13 cellular contexts compared by ENCODE assay signal in the genomic region with DNA sequence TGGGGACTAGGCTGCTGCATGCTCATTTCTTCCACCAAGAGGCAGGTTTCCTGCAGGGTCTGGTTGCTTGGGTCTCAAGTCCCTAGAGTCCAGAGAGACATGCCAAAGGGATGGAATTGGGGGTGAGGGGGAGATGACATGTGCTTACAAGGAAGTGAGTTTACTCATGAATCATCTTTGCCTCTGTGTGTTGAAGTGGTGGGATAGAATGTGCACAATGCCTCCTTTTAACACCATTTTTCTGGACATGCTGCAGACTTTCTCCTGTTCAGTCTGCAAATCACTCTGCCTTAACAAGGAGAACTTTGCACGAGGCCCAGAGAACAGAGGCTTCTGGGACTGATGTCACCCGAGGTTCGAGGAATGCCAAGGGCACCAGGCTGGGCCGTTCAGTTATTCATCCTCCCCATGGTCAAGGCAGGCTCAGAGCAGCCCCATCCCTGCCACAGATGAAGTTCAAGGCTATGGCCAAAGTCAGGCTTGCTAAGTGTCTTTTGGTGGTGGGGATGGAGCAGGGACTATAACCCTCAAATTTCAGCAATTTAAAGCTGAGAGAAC. TPM values are rescaled to one million over a fixed set of nuclear protein-coding genes. Genes with fewer than 3 reads are reported as not detected.
A peak's percentile ranks its signal among the peaks of the same experiment; 100 is the strongest.
DNase-seq lines count a peak whose midpoint lies in the region; ATAC-seq and TF ChIP-seq lines count a peak whose summit lies in the region.
"Had no signal": no experiment of that assay in that cellular context is flagged by ENCODE, and none has a peak within 500 bp of the region (broad histone marks: within the 10 kb centered on the region; RNA-seq: fewer than 3 reads in every experiment).

No MANE protein-coding gene starts in this region.

- DNase-seq in GM23338 (ENCODE audit: low spot score) (no peak), RPMI7951 (ENCODE audit: low read depth) (peak; percentile 44), epithelial cell of esophagus (ENCODE audit: low read depth) (peak; percentile 52), sigmoid colon (no peak), GM20000 (ENCODE audit: low spot score) (no peak), stomach (no peak)
- DNase-seq: activated CD8-positive, alpha-beta T cell treated with anti-CD3 and anti-CD28 coated beads, Interleukin-2, amount 10 ng/mL, durations not matched to agents 7 days and 5 days; CD8-positive, alpha-beta memory T cell; hippocampal formation; NCI-H1417 treated with DMSO at 0.1 percent for 48 hours; T1000 had no signal

- no peaks in the 10 kb centered on the region for H3K9me2 ChIP-seq in GM23338 (ENCODE audit: insufficient read depth)

- peaks cover 41% of the 10 kb centered on the region for H3K4me1 Mint-ChIP-seq in GM23338

- no peaks in the 10 kb centered on the region for H3K79me2 ChIP-seq in GM23338 (replicated peaks; ENCODE audit: insufficient read depth)

- H3K27ac Mint-ChIP-seq in GM23338: peak overlapping the region; percentile 93
- H3K27ac Mint-ChIP-seq: activated CD8-positive, alpha-beta T cell treated with anti-CD3 and anti-CD28 coated beads, Interleukin-2, amount 10 ng/mL, durations not matched to agents 7 days and 5 days had no signal

- no peaks in the 10 kb centered on the region for H4K20me1 ChIP-seq in GM23338 (replicated peaks; ENCODE audit: insufficient read depth)

- TF ChIP-seq EP300 in sigmoid colon (IDR thresholded peaks at IDR 0.05) (no peak), stomach (IDR thresholded peaks at IDR 0.05) (no peak)

- H3K4me1 ChIP-seq in GM23338 (ENCODE audit: insufficient read depth) (peaks cover 42% of the 10 kb centered on the region), sigmoid colon (peaks cover 0 to 44% (median 33%) of the 10 kb centered on the region in 4 donors), stomach (peaks cover 0 to 5% (median 0%) of the 10 kb centered on the region in 4 donors)

- H3F3A ChIP-seq in GM23338 (replicated peaks; ENCODE audit: low read depth): no peaks in the 10 kb centered on the region

- H3K27ac ChIP-seq in GM23338 (ENCODE audit: low read depth): peak overlapping the region; percentile 83
- H3K27ac ChIP-seq in sigmoid colon: peak overlapping the region in 3 of 4 donors; percentile 15 to 98 (median 39)
- no peak overlapping the region for H3K27ac ChIP-seq in stomach

- H3K36me3 Mint-ChIP-seq in GM23338 (ENCODE audit: low read depth): no peaks in the 10 kb centered on the region
- H3K36me3 Mint-ChIP-seq: CD8-positive, alpha-beta memory T cell; natural killer cell treated with Interleukin-12 subunit alpha and Interleukin-12 subunit beta and Interleukin-15 and Interleukin-18, amount 100 ng/mL, for 72 hours had no signal

- no peak overlapping the region for H3K4me3 Mint-ChIP-seq in GM23338
- H3K4me3 Mint-ChIP-seq: activated CD8-positive, alpha-beta T cell treated with anti-CD3 and anti-CD28 coated beads, Interleukin-2, amount 10 ng/mL, durations not matched to agents 7 days and 5 days; CD8-positive, alpha-beta memory T cell; natural killer cell treated with Interleukin-12 subunit alpha and Interleukin-12 subunit beta and Interleukin-15 and Interleukin-18, amount 100 ng/mL, for 72 hours had no signal

- 0 out of 2 replicates have a peak overlapping the region, but pooled peaks have one; percentile 38 for H2AFZ ChIP-seq in GM23338

- intact Hi-C loops in sigmoid colon (cut with DNase I) (no loop called here), stomach (cut with DNase I; ENCODE audit: low total_unique reads) (no loop called here)

- TF ChIP-seq POLR2A in sigmoid colon (IDR thresholded peaks at IDR 0.05): no peak
- no peak for TF ChIP-seq POLR2A in stomach (IDR thresholded peaks at IDR 0.05)

- peak overlapping the region; percentile 68 for H3K4me2 ChIP-seq in GM23338

- H3K27me3 Mint-ChIP-seq in GM23338 (ENCODE audit: insufficient read depth, low read depth, poor library complexity): peaks cover 8% of the 10 kb centered on the region

- H3K27me3 ChIP-seq in GM23338 (ENCODE audit: insufficient read depth) (no peaks in the 10 kb centered on the region), sigmoid colon (no peaks in the 10 kb centered on the region), stomach (peaks cover 0 to 8% (median 0%) of the 10 kb centered on the region in 3 donors)

- 73 to 82% methylated on average over 4 of the region's 4 CpGs for WGBS in sigmoid colon, 2 donors
- 73 to 85% (median 81%) methylated on average over 4 of the region's 4 CpGs for WGBS in stomach, 5 donors

- H3K9me3 ChIP-seq in sigmoid colon (no peaks in the 10 kb centered on the region), stomach (no peaks in the 10 kb centered on the region)

- H3K4me3 ChIP-seq in GM23338 (no peak overlapping the region), epithelial cell of esophagus (ENCODE audit: low read length) (no peak overlapping the region), sigmoid colon (no peak overlapping the region), stomach (no peak overlapping the region)

- TF ChIP-seq CTCF in GM23338 (conservative IDR thresholded peaks at IDR 0.05; ENCODE audit: low read depth in 2 of 2) (no peak), epithelial cell of esophagus (IDR thresholded peaks at IDR 0.05; ENCODE audit: insufficient read depth, low read depth, low read length, missing control alignments) (no peak), sigmoid colon (IDR thresholded peaks at IDR 0.05) (no peak), GM20000 (IDR thresholded peaks at IDR 0.05; ENCODE audit: extremely low read depth, missing control alignments) (no peak), stomach (IDR thresholded peaks at IDR 0.05) (no peak)

- H3K9me3 Mint-ChIP-seq in GM23338: no peaks in the 10 kb centered on the region
- H3K9me3 Mint-ChIP-seq: CD8-positive, alpha-beta memory T cell; natural killer cell treated with Interleukin-12 subunit alpha and Interleukin-12 subunit beta and Interleukin-15 and Interleukin-18, amount 100 ng/mL, for 72 hours had no signal

- H3K36me3 ChIP-seq in GM23338 (ENCODE audit: insufficient read depth) (no peaks in the 10 kb centered on the region), sigmoid colon (no peaks in the 10 kb centered on the region), stomach (no peaks in the 10 kb centered on the region)

- ATAC-seq in GM23338 (peak; percentile 17; the same call in 1 of the 3 replicates), HG03469 (IDR thresholded peaks at IDR 0.05; ENCODE audit: unreplicated experiment) (no peak)
- ATAC-seq: activated CD8-positive, alpha-beta T cell treated with anti-CD3 and anti-CD28 coated beads, Interleukin-2, amount 10 ng/mL, durations not matched to agents 7 days and 5 days had no signal

TF ChIP-seq in GM23338, 12 proteins besides CTCF, POLR2A, EP300 and RAD21 (continues in another document):
- TF ChIP-seq JUNB (IDR thresholded peaks at IDR 0.05; ENCODE audit: unreplicated experiment) (no peak), POLR2AphosphoS5 (IDR thresholded peaks at IDR 0.05; ENCODE audit: low read depth) (no peak), CREB1 (CRISPR knock-in tag; IDR thresholded peaks at IDR 0.05; ENCODE audit: low read depth) (no peak), EZH2 (IDR thresholded peaks at IDR 0.05; ENCODE audit: low read depth, unreplicated experiment) (no peak), NANOG (IDR thresholded peaks at IDR 0.05; ENCODE audit: borderline replicate concordance) (no peak), ZNF331 (CRISPR knock-in tag; IDR thresholded peaks at IDR 0.05; ENCODE audit: low read depth) (no peak)

RNA-seq across cellular contexts. Expression of gene DUSP5, which starts 9.5 kb away (rescaled TPM):
- total RNA-seq in GM23338 (2014; rRNA removed; shearing (Covaris generic)): 35.0 and 35.9 TPM in 2 replicates
- polyA plus RNA-seq in GM23338 (2016; fragmentation: Nextera tagmentation; extraction: Ambion mirVana): 10.8 and 15.4 TPM in 2 replicates
- 6.4 and 8.9 TPM in 2 replicates for total RNA-seq in RPMI7951 (2014; rRNA removed; shearing (Covaris generic))
- total RNA-seq in sigmoid colon: 10 to 100 TPM in 2 of 4 donors, 1 to 10 TPM in 2; 3.6 to 42.1 (median 7.6) TPM
- polyA plus RNA-seq in sigmoid colon: 10 to 100 TPM; 12.0 to 35.8 (median 20.9) TPM
- 10 to 100 TPM in 3 of 5 donors, 1 to 10 TPM in 1, under 1 TPM in 1; 0.58 to 22.3 (median 10.7) TPM for total RNA-seq in stomach
- 10 to 100 TPM in 2 of 3 donors, 1 to 10 TPM in 1; 9.9 to 23.2 (median 10.4) TPM for polyA plus RNA-seq in stomach

Comparison
In these comparisons a context has a peak if more than half of its experiments do, and no peak if none do; other contexts are left out.
1. DNase-seq: peak in RPMI7951 (single experiment) and epithelial cell of esophagus (single experiment); none in GM23338 (single experiment), sigmoid colon (single experiment), GM20000 (single experiment) and stomach (single experiment).
2. H3K27ac ChIP-seq: peak in GM23338 (single experiment) and sigmoid colon (3 of 4); none in stomach (0 of 5).